ENCODE assay signal across 8 cellular contexts in genomic region chr16:30399435-30400186, GRCh38. TPM values are rescaled to one million over a fixed set of nuclear protein-coding genes. Genes with fewer than 3 reads are reported as not detected.
DNase-seq lines count a peak whose midpoint lies in the region; TF ChIP-seq lines count a peak whose summit lies in the region.

No MANE protein-coding gene starts in this region.

- peak overlapping the region; percentile 85 for H3K4me3 Mint-ChIP-seq in dendritic cell treated with granulocyte-macrophage colony-stimulating factor and Interleukin-4, amounts not matched to agents 40 ng/mL and 50 ng/mL, for 4 days
- H3K4me3 Mint-ChIP-seq in nephron = peak overlapping the region; percentile 87 to 89 (median 89)

- H4K20me1 ChIP-seq in BLaER1 = peaks cover 25% of the 10 kb centered on the region

- H3K27ac ChIP-seq in BLaER1 = peak overlapping the region; percentile 84

- H3K9me3 ChIP-seq in BLaER1 (no peaks in the 10 kb centered on the region), MG63 (no peaks in the 10 kb centered on the region)

- H3K27me3 Mint-ChIP-seq in dendritic cell treated with granulocyte-macrophage colony-stimulating factor and Interleukin-4, amounts not matched to agents 40 ng/mL and 50 ng/mL, for 4 days = peaks cover 26% of the 10 kb centered on the region
- no peaks in the 10 kb centered on the region for H3K27me3 Mint-ChIP-seq in nephron (ENCODE audit: low read depth)

- H3K27me3 ChIP-seq in BLaER1 = no peaks in the 10 kb centered on the region
- no peaks in the 10 kb centered on the region for H3K27me3 ChIP-seq in MG63

- H3K4me3 ChIP-seq in BLaER1 (peak overlapping the region; percentile 70), MG63 (peak overlapping the region; percentile 50)

- H3K36me3 Mint-ChIP-seq in dendritic cell treated with granulocyte-macrophage colony-stimulating factor and Interleukin-4, amounts not matched to agents 40 ng/mL and 50 ng/mL, for 4 days (ENCODE audit: low read depth) = peaks cover 25% of the 10 kb centered on the region
- peaks cover 16% of the 10 kb centered on the region for H3K36me3 Mint-ChIP-seq in nephron (ENCODE audit: low read depth)

- peak overlapping the region; percentile 87 for H3K9ac ChIP-seq in BLaER1

- peak overlapping the region; percentile 84 for H3K27ac Mint-ChIP-seq in dendritic cell treated with granulocyte-macrophage colony-stimulating factor and Interleukin-4, amounts not matched to agents 40 ng/mL and 50 ng/mL, for 4 days
- H3K27ac Mint-ChIP-seq in nephron = peak overlapping the region; percentile 96 to 99 (median 97)

- DNase-seq in MG63 (no peak), cortex of kidney (lab: John Stamatoyannopoulos, UW) (no peak), mucosa of gallbladder (ENCODE audit: low spot score) (no peak), Ammon's horn (ENCODE audit: low spot score) (no peak), posterior vena cava (ENCODE audit: low spot score) (no peak)

- H3K36me3 ChIP-seq in BLaER1 (peaks cover 25% of the 10 kb centered on the region), MG63 (peaks cover 17% of the 10 kb centered on the region)

- peaks cover 59% of the 10 kb centered on the region for H3K4me1 ChIP-seq in BLaER1

- intact Hi-C loops in dendritic cell treated with granulocyte-macrophage colony-stimulating factor and Interleukin-4, amounts not matched to agents 40 ng/mL and 50 ng/mL, for 4 days (cut with micrococcal nuclease) = no loop called here
- intact Hi-C loops in posterior vena cava (cut with DNase I) = no loop called here

- peaks cover 47% of the 10 kb centered on the region for H3K4me1 Mint-ChIP-seq in dendritic cell treated with granulocyte-macrophage colony-stimulating factor and Interleukin-4, amounts not matched to agents 40 ng/mL and 50 ng/mL, for 4 days (ENCODE audit: low read depth)
- peaks cover 32% of the 10 kb centered on the region for H3K4me1 Mint-ChIP-seq in nephron

- TF ChIP-seq CTCF in nephron (IDR thresholded peaks at IDR 0.05; ENCODE audit: unreplicated experiment in 3 of 3) = no peak

- no peaks in the 10 kb centered on the region for H3K9me3 Mint-ChIP-seq in dendritic cell treated with granulocyte-macrophage colony-stimulating factor and Interleukin-4, amounts not matched to agents 40 ng/mL and 50 ng/mL, for 4 days
- no peaks in the 10 kb centered on the region for H3K9me3 Mint-ChIP-seq in nephron

- H3K4me2 ChIP-seq in BLaER1 = peak overlapping the region; percentile 83

RNA-seq across cellular contexts. Expression of gene ZNF48, which starts 4.4 kb away (rescaled TPM):
- total RNA-seq in MG63 (2014; rRNA removed; shearing (Covaris generic); ENCODE audit: low replicate concordance) = 17.2 and 19.8 TPM in 2 replicates
- 11.8 TPM for total RNA-seq in mucosa of gallbladder
- 1 to 10 TPM; 6.2 to 6.5 TPM for total RNA-seq in posterior vena cava

RNA-seq across cellular contexts. Expression of gene ZNF771, which starts 7.8 kb away (rescaled TPM):
- 13.1 and 28.5 TPM in 2 replicates for total RNA-seq in MG63 (2014; rRNA removed; shearing (Covaris generic); ENCODE audit: low replicate concordance)
- total RNA-seq in mucosa of gallbladder = 21.9 TPM
- 1 to 10 TPM; 5.6 to 6.1 TPM for total RNA-seq in posterior vena cava

RNA-seq across cellular contexts. Expression of gene SEPTIN1, which starts 17.2 kb away (rescaled TPM):
- not detected in 2 replicates for total RNA-seq in MG63 (2014; rRNA removed; shearing (Covaris generic); ENCODE audit: low replicate concordance)
- total RNA-seq in mucosa of gallbladder = 11.5 TPM
- 1 to 10 TPM; 1.6 to 3.0 TPM for total RNA-seq in posterior vena cava

RNA-seq across cellular contexts. Expression of gene MYL11, which starts 25.0 kb away (rescaled TPM):
- not detected in 2 replicates for total RNA-seq in MG63 (2014; rRNA removed; shearing (Covaris generic); ENCODE audit: low replicate concordance)
- total RNA-seq in mucosa of gallbladder = 1.3 TPM
- not detected for total RNA-seq in posterior vena cava

RNA-seq across cellular contexts. Expression of gene TBC1D10B, which starts 29.3 kb away (rescaled TPM):
- 40.3 and 60.6 TPM in 2 replicates for total RNA-seq in MG63 (2014; rRNA removed; shearing (Covaris generic); ENCODE audit: low replicate concordance)
- total RNA-seq in mucosa of gallbladder = 60.6 TPM
- total RNA-seq in posterior vena cava = 10 to 100 TPM; 27.8 to 29.8 TPM
